ENCODE assay signal across 8 cellular contexts in genomic region chr2:23824777-23825212, GRCh38.
DNase-seq lines count a peak whose midpoint lies in the region; ATAC-seq, FAIRE-seq and TF ChIP-seq lines count a peak whose summit lies in the region.

No MANE protein-coding gene starts in this region.

- no peak overlapping the region for H3K27ac Mint-ChIP-seq in T-cell

- H3K27me3 Mint-ChIP-seq in T-cell, result no peaks in the 10 kb centered on the region

- H3K36me3 Mint-ChIP-seq in T-cell, result peaks cover 4% of the 10 kb centered on the region

- H3K27ac ChIP-seq in ovary, result no peak overlapping the region

- 2 to 13% (median 7%) methylated on average over 2 of the region's 2 CpGs for WGBS in ovary, 3 donors

- H3K4me1 Mint-ChIP-seq in T-cell, result no peaks in the 10 kb centered on the region

- ATAC-seq in T-cell (replicated peaks in 1 of 4) (peak; percentile 42 to 60 (median 56)), HG02973 (IDR thresholded peaks at IDR 0.05; ENCODE audit: unreplicated experiment) (no peak)

- CTCF ChIA-PET in T-cell (lab: Charles Lee), result interaction anchor here (0.6 to 2.4 kb wide), 32 partner anchors 8 to 1886 kb away, joined by 3 to 55 read pairs (median 4); partner anchors contain the start of genes TP53I3 (in 2 of the 2), ATAD2B (in 1 of the 2), SF3B6 (in 1 of the 2) and UBXN2A (in 1 of the 2)

- H3K4me3 ChIP-seq in ovary, result no peak overlapping the region

- POLR2A ChIA-PET in T-cell (lab: Charles Lee), result interaction anchor here in 1 of 2 donors (0.7 kb wide), 2 partner anchors 100 to 158 kb away, joined by 3 to 8 read pairs; no protein-coding TSS in a partner anchor

- H3K9me3 ChIP-seq in ovary, result no peaks in the 10 kb centered on the region

- H3K27me3 ChIP-seq in ovary, result no peaks in the 10 kb centered on the region

- no peaks in the 10 kb centered on the region for H3K36me3 ChIP-seq in ovary

- peaks cover 3% of the 10 kb centered on the region for H3K4me1 ChIP-seq in ovary (ENCODE audit: insufficient read depth)

- FAIRE-seq in GM18507 (lab: Jason Lieb, UNC), result peak; percentile 72

- peak; percentile 48 for DNase-seq in COLO829 (ENCODE audit: low spot score)
- peak; percentile 22 for DNase-seq in GM18507 (ENCODE audit: extremely low spot score, insufficient read length, low read depth)
- peak; percentile 31 for DNase-seq in MV-4-11 (lab: John Stamatoyannopoulos, UW)
- DNase-seq in T-cell, result peak in 11 of 34 experiments; percentile 8 to 45 (median 15)
- peak; percentile 46 for DNase-seq in fibroblast of gingiva (ENCODE audit: low read depth)
- DNase-seq in ovary, result no peak
- DNase-seq in posterior vena cava (ENCODE audit: low spot score), result no peak

- TF ChIP-seq POLR2A in ovary (IDR thresholded peaks at IDR 0.05), result no peak

- H3K9me3 Mint-ChIP-seq in T-cell, result no peaks in the 10 kb centered on the region

- no peak overlapping the region for H3K4me3 Mint-ChIP-seq in T-cell

- peak in 2 of 3 donors; percentile 45 to 49 for TF ChIP-seq CTCF in ovary (IDR thresholded peaks at IDR 0.05)

- intact Hi-C loops in ovary (cut with DNase I) (no loop called here), posterior vena cava (cut with DNase I) (no loop called here)

- no peak for TF ChIP-seq EP300 in ovary (IDR thresholded peaks at IDR 0.05)

Comparison
In these comparisons a context has a peak if more than half of its experiments do, and no peak if none do; other contexts are left out.
1. DNase-seq: peak in COLO829 (single experiment), GM18507 (single experiment), MV-4-11 (single experiment) and fibroblast of gingiva (single experiment); none in ovary (0 of 5) and posterior vena cava (single experiment).